1 cellular context compared by ENCODE assay signal in the genomic region with DNA sequence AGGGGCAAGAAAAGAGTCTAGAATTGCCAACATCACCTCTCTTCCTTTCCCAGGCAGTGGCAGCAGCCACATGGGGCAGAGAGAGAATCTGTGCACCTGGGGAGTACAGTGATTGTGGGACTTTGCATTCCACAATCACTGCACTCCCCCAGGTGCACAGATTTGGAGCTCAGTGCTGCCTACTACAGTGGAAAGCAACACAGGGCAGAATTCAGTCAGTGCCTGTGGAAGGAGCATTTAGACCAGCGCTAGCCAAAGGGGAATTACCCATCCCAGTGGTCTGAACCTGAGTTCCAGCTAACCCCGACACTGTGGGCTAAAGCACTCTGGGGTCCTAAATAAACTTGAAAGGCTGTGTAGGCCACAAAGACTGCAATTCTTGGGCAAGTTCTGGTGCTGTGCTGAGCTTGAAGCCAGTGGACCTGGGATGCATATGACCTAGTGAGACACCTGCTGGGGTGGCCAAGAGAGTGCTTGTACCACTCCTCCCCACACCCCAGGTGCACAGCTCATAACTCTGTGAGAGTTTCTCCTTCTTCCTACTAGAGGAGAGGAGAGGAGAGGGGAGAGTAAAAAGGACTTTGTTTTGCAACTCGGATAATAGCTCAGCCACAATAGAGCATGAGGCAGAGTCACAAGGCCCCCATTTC.
TF ChIP-seq lines count a peak whose summit lies in the region.

No MANE protein-coding gene starts in this region.

TF ChIP-seq in GM12891, 5 proteins besides CTCF, POLR2A, EP300 and RAD21 (continued from another document):
- TF ChIP-seq TAF1 (IDR thresholded peaks at IDR 0.05; ENCODE audit: low read depth, low read length): no peak
- no peak for TF ChIP-seq PAX5 (IDR thresholded peaks at IDR 0.05; ENCODE audit: insufficient read depth, low read length, severe bottlenecking)
- no peak for TF ChIP-seq POLR2AphosphoS5 (IDR thresholded peaks at IDR 0.05; ENCODE audit: low read depth, low read length)
